Comparison of ENCODE assay signal across 12 cellular contexts in genomic region chr16:27258241-27258734, GRCh38. TPM values are rescaled to one million over a fixed set of nuclear protein-coding genes. Genes with fewer than 3 reads are reported as not detected.
A peak's percentile ranks its signal among the peaks of the same experiment; 100 is the strongest.
DNase-seq lines count a peak whose midpoint lies in the region; ATAC-seq, FAIRE-seq and TF ChIP-seq lines count a peak whose summit lies in the region.
"Had no signal": no experiment of that assay in that cellular context is flagged by ENCODE, and none has a peak within 500 bp of the region (broad histone marks: within the 10 kb centered on the region; RNA-seq: fewer than 3 reads in every experiment).

No MANE protein-coding gene starts in this region.

- peaks cover 25% of the 10 kb centered on the region for H3K4me1 ChIP-seq in adipocyte (ENCODE audit: control insufficient read depth, insufficient read depth, low read length)
- H3K4me1 ChIP-seq in keratinocyte (ENCODE audit: control insufficient read depth, extremely low read depth, insufficient read depth, low read length) = peaks cover 28% of the 10 kb centered on the region

- H2AFZ ChIP-seq in keratinocyte (ENCODE audit: control insufficient read depth, low read length) = peak overlapping the region; percentile 1

- H3K36me3 ChIP-seq in adipocyte (ENCODE audit: control insufficient read depth, insufficient read depth, low read length, severe bottlenecking) (peaks cover 21% of the 10 kb centered on the region), keratinocyte (ENCODE audit: control insufficient read depth in 2 of 2, extremely low read depth in 1 of 2, insufficient read depth in 2 of 2, low read length in 2 of 2) (peaks cover 4 to 14% of the 10 kb centered on the region in 2 experiments)

- H3K9ac ChIP-seq in adipocyte (ENCODE audit: low read length) = peak overlapping the region; percentile 22
- H3K9ac ChIP-seq in keratinocyte (ENCODE audit: control insufficient read depth, extremely low read depth, insufficient read depth, low read length) = peak overlapping the region; percentile 30

- H3K27me3 ChIP-seq in adipocyte (replicated peaks; ENCODE audit: control insufficient read depth, insufficient read depth, low read length) (no peaks in the 10 kb centered on the region), keratinocyte (ENCODE audit: control insufficient read depth, extremely low read depth, insufficient read depth, low read length) (no peaks in the 10 kb centered on the region)

- peaks cover 22% of the 10 kb centered on the region for H3K79me2 ChIP-seq in keratinocyte (ENCODE audit: control insufficient read depth, insufficient read depth, low read length)

- H3K4me3 ChIP-seq in adipocyte (ENCODE audit: low read length) (no peak overlapping the region), keratinocyte (ENCODE audit: control insufficient read depth in 2 of 3, extremely low read depth in 1 of 3, insufficient read depth in 2 of 3, low read depth in 1 of 3, low read length in 3 of 3) (no peak overlapping the region)

- peak overlapping the region; percentile 50 for H3K27ac ChIP-seq in keratinocyte (ENCODE audit: control insufficient read depth, insufficient read depth, low read length)

- peak; percentile 61 for DNase-seq in NCI-H226
- DNase-seq in adipocyte (ENCODE audit: low read depth) = no peak
- peak; percentile 52 for DNase-seq in keratinocyte (ENCODE audit: low read depth, low spot score)
- DNase-seq in stimulated activated naive CD8-positive, alpha-beta T cell treated with anti-CD3 and anti-CD28 coated beads, Interleukin-15, Interleukin-2, amounts not matched to agents 100 U/mL and 50 U/mL, for 24 hours = no peak
- DNase-seq in GM20000 (ENCODE audit: low spot score) = no peak
- no peak for DNase-seq in SW 1271 (lab: John Stamatoyannopoulos, UW)
- DNase-seq: activated naive CD4-positive, alpha-beta T cell treated with Interleukin-2 at 50 U/mL for 16 hours; NCI-H1105; small intestine had no signal

- dilution Hi-C loops in keratinocyte (cut with MboI; ENCODE audit: extremely low pct_ligation_motif_present, low sequenced_read_pairs) = no loop called here

- no peaks in the 10 kb centered on the region for H3K9me1 ChIP-seq in keratinocyte (ENCODE audit: control insufficient read depth, extremely low read depth, insufficient read depth, low read length)

- peak; percentile 87 for FAIRE-seq in keratinocyte (lab: Jason Lieb, UNC)
- FAIRE-seq: endometrium, small intestine had no signal

- TF ChIP-seq CTCF in keratinocyte (optimal IDR thresholded peaks at IDR 0.05 in 1 of 3, IDR thresholded peaks at IDR 0.05 in 1 of 3, conservative IDR thresholded peaks at IDR 0.05 in 1 of 3; ENCODE audit: extremely low read depth in 1 of 3, insufficient read depth in 2 of 3, low read length in 3 of 3) (no peak), GM20000 (IDR thresholded peaks at IDR 0.05; ENCODE audit: extremely low read depth, missing control alignments) (no peak)

- H3K9me3 ChIP-seq in adipocyte (ENCODE audit: control insufficient read depth, low read length) (no peaks in the 10 kb centered on the region), keratinocyte (ENCODE audit: control insufficient read depth, low read depth, low read length) (no peaks in the 10 kb centered on the region)

- peak overlapping the region; percentile 2 for H3K4me2 ChIP-seq in keratinocyte (ENCODE audit: control insufficient read depth, extremely low read depth, insufficient read depth, low read depth, low read length)

- ATAC-seq in stimulated activated naive CD8-positive, alpha-beta T cell treated with anti-CD3 and anti-CD28 coated beads, Interleukin-15, Interleukin-2, amounts not matched to agents 100 U/mL and 50 U/mL, for 24 hours = peak; percentile 34
- ATAC-seq in GM21360 (IDR thresholded peaks at IDR 0.05; ENCODE audit: unreplicated experiment) (no peak), HG03108 (IDR thresholded peaks at IDR 0.05; ENCODE audit: unreplicated experiment) (no peak)

- H4K20me1 ChIP-seq in keratinocyte (ENCODE audit: control insufficient read depth, extremely low read depth, insufficient read depth, low read length) = no peaks in the 10 kb centered on the region

RNA-seq across cellular contexts. Expression of gene NSMCE1, which starts 10.3 kb away (rescaled TPM):
- polyA plus RNA-seq in keratinocyte = 54.7 to 59.8 TPM (median 55.9 TPM) in 3 replicates
- polyA plus RNA-seq in keratinocyte (2011; ENCODE audit: low read depth) = 118 TPM
- polyA plus RNA-seq in keratinocyte (2011; cell fraction: cytosol; rRNA removed) = 38.0 and 44.0 TPM in 2 replicates
- polyA plus RNA-seq in keratinocyte (2011; cell fraction: nucleus; rRNA removed) = 22.4 and 22.7 TPM in 2 replicates
- 80.7 and 111 TPM in 2 replicates for polyA plus RNA-seq in keratinocyte (2012; ENCODE audit: low replicate concordance)
- polyA minus RNA-seq in keratinocyte = 45.9 to 271 TPM (median 55.7 TPM) in 3 replicates
- 30.9 TPM for polyA minus RNA-seq in keratinocyte (2011; cell fraction: cytosol; rRNA and poly(A)+ RNA removed)
- polyA minus RNA-seq in keratinocyte (2011; cell fraction: nucleus; rRNA and poly(A)+ RNA removed) = 15.0 and 16.2 TPM in 2 replicates

RNA-seq across cellular contexts. Expression of gene KDM8, which starts 55.0 kb away (rescaled TPM):
- 1.5 to 2.3 TPM (median 2.0 TPM) in 3 replicates for polyA plus RNA-seq in keratinocyte
- polyA plus RNA-seq in keratinocyte (2011; ENCODE audit: low read depth) = 0.42 TPM
- 0.56 and 1.2 TPM in 2 replicates for polyA plus RNA-seq in keratinocyte (2011; cell fraction: cytosol; rRNA removed)
- polyA plus RNA-seq in keratinocyte (2011; cell fraction: nucleus; rRNA removed) = 4.0 and 4.1 TPM in 2 replicates
- 0.59 and 2.5 TPM in 2 replicates for polyA plus RNA-seq in keratinocyte (2012; ENCODE audit: low replicate concordance)
- 1.2 to 4.4 TPM (median 1.9 TPM) in 3 replicates for polyA minus RNA-seq in keratinocyte
- polyA minus RNA-seq in keratinocyte (2011; cell fraction: cytosol; rRNA and poly(A)+ RNA removed) = not detected
- 3.0 and 4.3 TPM in 2 replicates for polyA minus RNA-seq in keratinocyte (2011; cell fraction: nucleus; rRNA and poly(A)+ RNA removed)

RNA-seq across cellular contexts. Expression of gene IL4R, which starts 55.5 kb away (rescaled TPM):
- 60.5 to 79.1 TPM (median 77.8 TPM) in 3 replicates for polyA plus RNA-seq in keratinocyte
- polyA plus RNA-seq in keratinocyte (2011; ENCODE audit: low read depth) = 27.2 TPM
- 31.6 and 39.6 TPM in 2 replicates for polyA plus RNA-seq in keratinocyte (2011; cell fraction: cytosol; rRNA removed)
- polyA plus RNA-seq in keratinocyte (2011; cell fraction: nucleus; rRNA removed) = 153 and 169 TPM in 2 replicates
- 48.6 and 66.4 TPM in 2 replicates for polyA plus RNA-seq in keratinocyte (2012; ENCODE audit: low replicate concordance)
- 90.9 to 242 TPM (median 99.7 TPM) in 3 replicates for polyA minus RNA-seq in keratinocyte
- 54.3 TPM for polyA minus RNA-seq in keratinocyte (2011; cell fraction: cytosol; rRNA and poly(A)+ RNA removed)
- 107 and 118 TPM in 2 replicates for polyA minus RNA-seq in keratinocyte (2011; cell fraction: nucleus; rRNA and poly(A)+ RNA removed)

Comparison
In these comparisons a context has a peak if more than half of its experiments do, and no peak if none do; other contexts are left out.
1. DNase-seq: peak in NCI-H226 (single experiment) and keratinocyte (single experiment); none in adipocyte (single experiment), stimulated activated naive CD8-positive, alpha-beta T cell treated with anti-CD3 and anti-CD28 coated beads, Interleukin-15, Interleukin-2, amounts not matched to agents 100 U/mL and 50 U/mL, for 24 hours (single experiment), GM20000 (single experiment) and SW 1271 (0 of 2).